6 cellular contexts compared by ENCODE assay signal in genomic region chr15:92078270-92078669, GRCh38.
"Had no signal": no experiment of that assay in that cellular context is flagged by ENCODE, and none has a peak within 500 bp of the region (broad histone marks: within the 10 kb centered on the region; RNA-seq: fewer than 3 reads in every experiment).

No MANE protein-coding gene starts in this region.

- H3K27ac Mint-ChIP-seq: H9, IgD-negative memory B cell had no signal

- H3K36me3 Mint-ChIP-seq: IgD-negative memory B cell had no signal

- H3K4me3 Mint-ChIP-seq: H9, IgD-negative memory B cell had no signal

- H3K4me3 ChIP-seq: GM23248 had no signal

- H3K27ac ChIP-seq: GM23248, HL-60 had no signal

- H3K9ac ChIP-seq: GM23248 had no signal

- H2AFZ ChIP-seq: GM23248 had no signal

- H3K9me3 Mint-ChIP-seq: H9, IgD-negative memory B cell had no signal

- DNase-seq: GOT3, H9, HCEC 1CT had no signal
